In the genomic region with DNA sequence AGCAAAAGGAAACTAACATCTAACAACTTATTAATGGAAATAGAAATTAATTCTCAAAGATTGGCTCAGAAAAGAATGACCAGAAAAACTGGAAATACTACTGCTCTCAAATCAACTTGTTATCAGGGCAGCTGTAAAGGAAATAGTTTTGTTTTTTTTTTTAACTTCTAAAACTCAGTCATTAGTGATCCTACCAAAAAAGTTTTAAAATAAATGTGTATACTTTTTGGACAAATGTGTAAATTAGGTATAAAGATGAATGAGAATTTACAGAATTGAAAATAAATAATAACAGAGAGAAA, we compare ENCODE assay signal across 19 cellular contexts. TPM values are rescaled to one million over a fixed set of nuclear protein-coding genes. Genes with fewer than 3 reads are reported as not detected.
DNase-seq lines count a peak whose midpoint lies in the region; ATAC-seq, FAIRE-seq and TF ChIP-seq lines count a peak whose summit lies in the region.
"Had no signal": no experiment of that assay in that cellular context is flagged by ENCODE, and none has a peak within 500 bp of the region (broad histone marks: within the 10 kb centered on the region; RNA-seq: fewer than 3 reads in every experiment).

No MANE protein-coding gene starts in this region.

- H3K27ac Mint-ChIP-seq in stimulated activated naive CD8-positive, alpha-beta T cell treated with anti-CD3 and anti-CD28 coated beads, Interleukin-15, Interleukin-2, amounts not matched to agents 100 ng/mL and 50 ng/mL, for 24 hours, result peak overlapping the region; percentile 76
- H3K27ac Mint-ChIP-seq in activated B cell treated with CpG ODN at 0.5 μM for 24 hours, result peak overlapping the region; percentile 65
- H3K27ac Mint-ChIP-seq in stimulated activated naive B cell treated with anti-CD40 and anti-IgM and Interleukin-4, amounts not matched to agents 10 μg/mL and 1 μg/mL and 100 μg/mL, for 72 hours, result no peak overlapping the region

- no peaks in the 10 kb centered on the region for H3K27me3 Mint-ChIP-seq in stimulated activated naive CD8-positive, alpha-beta T cell treated with anti-CD3 and anti-CD28 coated beads, Interleukin-15, Interleukin-2, amounts not matched to agents 100 ng/mL and 50 ng/mL, for 24 hours
- H3K27me3 Mint-ChIP-seq in activated B cell treated with CpG ODN at 0.5 μM for 24 hours, result no peaks in the 10 kb centered on the region
- H3K27me3 Mint-ChIP-seq in stimulated activated naive B cell treated with anti-CD40 and anti-IgM and Interleukin-4, amounts not matched to agents 10 μg/mL and 1 μg/mL and 100 μg/mL, for 72 hours, result no peaks in the 10 kb centered on the region

- no peak for TF ChIP-seq POLR2A in endothelial cell of umbilical vein (IDR thresholded peaks at IDR 0.05; ENCODE audit: low read depth, low read length)

- H2AFZ ChIP-seq in endothelial cell of umbilical vein (ENCODE audit: low read depth, low read length), result no peak overlapping the region

- H3K9me3 ChIP-seq in endothelial cell of umbilical vein (replicated peaks; ENCODE audit: control insufficient read depth, insufficient read depth, low read length) (no peaks in the 10 kb centered on the region), BE2C (no peaks in the 10 kb centered on the region)
- H3K9me3 ChIP-seq: breast epithelium, left ventricle myocardium inferior, prostate gland had no signal

- FAIRE-seq in endothelial cell of umbilical vein (lab: Jason Lieb, UNC), result peak; percentile 21

- dilution Hi-C loops in endothelial cell of umbilical vein (cut with MboI; ENCODE audit: extremely low pct_ligation_motif_present, low sequenced_read_pairs), result no loop called here

- H3K4me3 ChIP-seq in endothelial cell of umbilical vein (replicated peaks in 1 of 3; ENCODE audit: insufficient read depth in 1 of 3, low read depth in 1 of 3, low read length in 3 of 3) (no peak overlapping the region), BE2C (ENCODE audit: low read depth, low read length) (no peak overlapping the region)
- H3K4me3 ChIP-seq: breast epithelium, left ventricle myocardium inferior, prostate gland had no signal

- H4K20me1 ChIP-seq in endothelial cell of umbilical vein (replicated peaks; ENCODE audit: control insufficient read depth, extremely low read depth, insufficient read depth, low read length), result no peaks in the 10 kb centered on the region

- peaks cover 48% of the 10 kb centered on the region for H3K4me1 Mint-ChIP-seq in stimulated activated naive CD8-positive, alpha-beta T cell treated with anti-CD3 and anti-CD28 coated beads, Interleukin-15, Interleukin-2, amounts not matched to agents 100 ng/mL and 50 ng/mL, for 24 hours (ENCODE audit: low read depth)
- H3K4me1 Mint-ChIP-seq in activated B cell treated with CpG ODN at 0.5 μM for 24 hours, result peaks cover 72% of the 10 kb centered on the region
- peaks cover 7 to 37% of the 10 kb centered on the region in 2 donors for H3K4me1 Mint-ChIP-seq in stimulated activated naive B cell treated with anti-CD40 and anti-IgM and Interleukin-4, amounts not matched to agents 10 μg/mL and 1 μg/mL and 100 μg/mL, for 72 hours

- POLR2A ChIA-PET in activated B cell treated with CpG ODN at 0.5 μM for 24 hours (lab: Charles Lee) (interaction anchor here (1.0 to 6.6 kb wide), 6 partner anchors 22 to 83 kb away, joined by 3 to 52 read pairs (median 8); a partner anchor contains a TSS), endothelial cell of umbilical vein (lab: Charles Lee) (no interaction called here)

- no peak for ATAC-seq in stimulated activated naive CD8-positive, alpha-beta T cell treated with anti-CD3 and anti-CD28 coated beads, Interleukin-15, Interleukin-2, amounts not matched to agents 100 U/mL and 50 U/mL, for 24 hours
- no peak for ATAC-seq in activated B cell treated with CpG ODN at 0.5 μM for 24 hours (ENCODE audit: low read depth)
- no peak for ATAC-seq in stimulated activated naive B cell treated with anti-CD40 and anti-IgM and Interleukin-4, amounts not matched to agents 10 μg/mL and 1 μg/mL and 100 μg/mL, for 72 hours (replicated peaks)
- ATAC-seq: Right ventricle myocardium inferior had no signal

- BruUV-seq in endothelial cell of umbilical vein (replicated peaks; lab: Mats Ljungman, UMichigan), result no TSS peak

- no peak for DNase-seq in stimulated activated naive CD8-positive, alpha-beta T cell treated with anti-CD3 and anti-CD28 coated beads, Interleukin-15, Interleukin-2, amounts not matched to agents 100 U/mL and 50 U/mL, for 24 hours
- DNase-seq in activated B cell treated with CpG ODN at 0.5 μM for 24 hours (no peak), endothelial cell of umbilical vein (ENCODE audit: low read depth, low spot score) (peak; percentile 19), BE2C (no peak), NCI-H128 (lab: John Stamatoyannopoulos, UW; ENCODE audit: unreplicated experiment) (no peak), substantia nigra (lab: John Stamatoyannopoulos, UW) (no peak)
- no peak for DNase-seq in stimulated activated naive B cell treated with anti-CD40 and anti-IgM and Interleukin-4, amounts not matched to agents 10 μg/mL and 1 μg/mL and 100 μg/mL, for 72 hours
- DNase-seq: activated naive CD4-positive, alpha-beta T cell; effector CD8-positive, alpha-beta T cell; left ventricle myocardium inferior; NCI-H1417; NCI-H345; NK-92 treated with Interleukin-12 subunit alpha and Interleukin-12 subunit beta, amount 100 ng/mL, for 24 hours; T-helper 9 cell had no signal

- H3K9me1 ChIP-seq in endothelial cell of umbilical vein (replicated peaks; ENCODE audit: control insufficient read depth, extremely low read depth, insufficient read depth, low read length), result no peaks in the 10 kb centered on the region

- no peaks in the 10 kb centered on the region for H3K27me3 ChIP-seq in endothelial cell of umbilical vein (ENCODE audit: control insufficient read depth in 2 of 2, insufficient read depth in 2 of 2, low read length in 2 of 2)
- H3K27me3 ChIP-seq in BE2C, result no peaks in the 10 kb centered on the region
- H3K27me3 ChIP-seq: breast epithelium had no signal

- no peak overlapping the region for H3K9ac ChIP-seq in endothelial cell of umbilical vein (replicated peaks; ENCODE audit: extremely low read depth, insufficient read depth, low read length)
- H3K9ac ChIP-seq: KMS-11 had no signal

- H3K4me2 ChIP-seq in endothelial cell of umbilical vein (ENCODE audit: insufficient read depth, low read length), result no peak overlapping the region
- H3K4me2 ChIP-seq: KMS-11 had no signal

- H3K9me3 Mint-ChIP-seq in stimulated activated naive CD8-positive, alpha-beta T cell treated with anti-CD3 and anti-CD28 coated beads, Interleukin-15, Interleukin-2, amounts not matched to agents 100 ng/mL and 50 ng/mL, for 24 hours, result no peaks in the 10 kb centered on the region
- H3K9me3 Mint-ChIP-seq in activated B cell treated with CpG ODN at 0.5 μM for 24 hours, result no peaks in the 10 kb centered on the region
- H3K9me3 Mint-ChIP-seq in stimulated activated naive B cell treated with anti-CD40 and anti-IgM and Interleukin-4, amounts not matched to agents 10 μg/mL and 1 μg/mL and 100 μg/mL, for 72 hours, result no peaks in the 10 kb centered on the region

- no peaks in the 10 kb centered on the region for H3K36me3 ChIP-seq in endothelial cell of umbilical vein (ENCODE audit: control insufficient read depth in 2 of 2, extremely low read depth in 1 of 2, insufficient read depth in 2 of 2, low read length in 2 of 2)
- no peaks in the 10 kb centered on the region for H3K36me3 ChIP-seq in BE2C
- H3K36me3 ChIP-seq: breast epithelium, left ventricle myocardium inferior, prostate gland had no signal

- H3K27ac ChIP-seq in endothelial cell of umbilical vein (ENCODE audit: insufficient read depth, low read depth, low read length) (no peak overlapping the region), substantia nigra (ENCODE audit: low read depth, low read length, poor library complexity, severe bottlenecking) (no peak overlapping the region)
- H3K27ac ChIP-seq: breast epithelium, KMS-11, left ventricle myocardium inferior, prostate gland had no signal

- no peaks in the 10 kb centered on the region for H3K79me2 ChIP-seq in endothelial cell of umbilical vein (ENCODE audit: control insufficient read depth, insufficient read depth, low read length)

- CTCF ChIA-PET in activated B cell treated with CpG ODN at 0.5 μM for 24 hours (lab: Charles Lee), result interaction anchor here (1.4 to 2.7 kb wide), 2 partner anchors 19 to 34 kb away, joined by 3 to 11 read pairs; no protein-coding TSS in a partner anchor
- CTCF ChIA-PET in endothelial cell of umbilical vein (lab: Charles Lee), result interaction anchor here (1.0 to 2.1 kb wide), 5 partner anchors 9 to 34 kb away, joined by 3 to 6 read pairs (median 4); no protein-coding TSS in a partner anchor

- intact Hi-C loops in activated B cell treated with CpG ODN at 0.5 μM for 24 hours (cut with micrococcal nuclease), result loop anchor here (2.0 to 5.0 kb wide), 2 partner anchors 19 to 33 kb away; no protein-coding TSS in a partner anchor
- intact Hi-C loops in endothelial cell of umbilical vein (cut with micrococcal nuclease), result no loop called here

- no peaks in the 10 kb centered on the region for H3K4me1 ChIP-seq in endothelial cell of umbilical vein (ENCODE audit: control insufficient read depth, extremely low read depth, insufficient read depth, low read length)
- H3K4me1 ChIP-seq in BE2C, result no peaks in the 10 kb centered on the region
- H3K4me1 ChIP-seq: breast epithelium, left ventricle myocardium inferior, prostate gland had no signal

- TF ChIP-seq CTCF in activated B cell treated with CpG ODN at 0.5 μM for 24 hours (IDR thresholded peaks at IDR 0.05) (no peak), endothelial cell of umbilical vein (IDR thresholded peaks at IDR 0.05; ENCODE audit: extremely low read depth in 1 of 2, insufficient read depth in 1 of 2, low read depth in 1 of 2, low read length in 2 of 2) (no peak), BE2C (IDR thresholded peaks at IDR 0.05; ENCODE audit: low read depth, low read length) (no peak)

- H3K36me3 Mint-ChIP-seq in stimulated activated naive CD8-positive, alpha-beta T cell treated with anti-CD3 and anti-CD28 coated beads, Interleukin-15, Interleukin-2, amounts not matched to agents 100 ng/mL and 50 ng/mL, for 24 hours (ENCODE audit: low read depth), result peaks cover 20% of the 10 kb centered on the region
- peaks cover 11% of the 10 kb centered on the region for H3K36me3 Mint-ChIP-seq in activated B cell treated with CpG ODN at 0.5 μM for 24 hours (ENCODE audit: low read depth)
- H3K36me3 Mint-ChIP-seq in stimulated activated naive B cell treated with anti-CD40 and anti-IgM and Interleukin-4, amounts not matched to agents 10 μg/mL and 1 μg/mL and 100 μg/mL, for 72 hours, result peaks cover 7 to 11% of the 10 kb centered on the region in 2 donors

- peak overlapping the region; percentile 45 for H3K4me3 Mint-ChIP-seq in stimulated activated naive CD8-positive, alpha-beta T cell treated with anti-CD3 and anti-CD28 coated beads, Interleukin-15, Interleukin-2, amounts not matched to agents 100 ng/mL and 50 ng/mL, for 24 hours
- H3K4me3 Mint-ChIP-seq in activated B cell treated with CpG ODN at 0.5 μM for 24 hours, result no peak overlapping the region
- no peak overlapping the region for H3K4me3 Mint-ChIP-seq in stimulated activated naive B cell treated with anti-CD40 and anti-IgM and Interleukin-4, amounts not matched to agents 10 μg/mL and 1 μg/mL and 100 μg/mL, for 72 hours

RNA-seq across cellular contexts. Expression of a gene that starts 52.1 kb away (rescaled TPM):
- total RNA-seq in activated B cell treated with CpG ODN at 0.5 μM for 24 hours (14.4 and 17.8 TPM in 2 replicates), endothelial cell of umbilical vein (21.0 and 25.0 TPM in 2 replicates)
- 15.7 and 18.0 TPM in 2 replicates for polyA plus RNA-seq in endothelial cell of umbilical vein
- 12.0 and 14.7 TPM in 2 replicates for polyA plus RNA-seq in endothelial cell of umbilical vein (2011; cell fraction: cytosol; rRNA removed)
- polyA plus RNA-seq in endothelial cell of umbilical vein (2011; cell fraction: nucleus; rRNA removed), result 10.7 and 11.1 TPM in 2 replicates
- polyA plus RNA-seq in endothelial cell of umbilical vein (2012), result 13.6 and 16.0 TPM in 2 replicates
- 56.7 and 58.5 TPM in 2 replicates for polyA minus RNA-seq in endothelial cell of umbilical vein
- polyA minus RNA-seq in endothelial cell of umbilical vein (2011; cell fraction: cytosol; rRNA and poly(A)+ RNA removed), result 10.1 TPM
- 20.0 and 31.4 TPM in 2 replicates for polyA minus RNA-seq in endothelial cell of umbilical vein (2011; cell fraction: nucleus; rRNA and poly(A)+ RNA removed)
- 8.6 TPM for polyA plus RNA-seq in BE2C (2012; ENCODE audit: insufficient read depth, insufficient read length, low read depth)

RNA-seq across cellular contexts. Expression of a gene that starts 52.6 kb away (rescaled TPM):
- 7.0 and 7.8 TPM in 2 replicates for total RNA-seq in activated B cell treated with CpG ODN at 0.5 μM for 24 hours
- 6.5 and 10.3 TPM in 2 replicates for total RNA-seq in endothelial cell of umbilical vein
- 2.7 and 3.7 TPM in 2 replicates for polyA plus RNA-seq in endothelial cell of umbilical vein
- 4.6 and 4.7 TPM in 2 replicates for polyA plus RNA-seq in endothelial cell of umbilical vein (2011; cell fraction: cytosol; rRNA removed)
- polyA plus RNA-seq in endothelial cell of umbilical vein (2011; cell fraction: nucleus; rRNA removed), result 11.1 and 12.6 TPM in 2 replicates
- polyA plus RNA-seq in endothelial cell of umbilical vein (2012), result 7.5 and 9.9 TPM in 2 replicates
- polyA minus RNA-seq in endothelial cell of umbilical vein, result 4.8 and 5.5 TPM in 2 replicates
- polyA minus RNA-seq in endothelial cell of umbilical vein (2011; cell fraction: cytosol; rRNA and poly(A)+ RNA removed), result 1.9 TPM
- polyA minus RNA-seq in endothelial cell of umbilical vein (2011; cell fraction: nucleus; rRNA and poly(A)+ RNA removed), result 13.8 and 17.6 TPM in 2 replicates
- 3.8 TPM for polyA plus RNA-seq in BE2C (2012; ENCODE audit: insufficient read depth, insufficient read length, low read depth)
